Comparison of ENCODE assay signal across 1 cellular context in the genomic region with DNA sequence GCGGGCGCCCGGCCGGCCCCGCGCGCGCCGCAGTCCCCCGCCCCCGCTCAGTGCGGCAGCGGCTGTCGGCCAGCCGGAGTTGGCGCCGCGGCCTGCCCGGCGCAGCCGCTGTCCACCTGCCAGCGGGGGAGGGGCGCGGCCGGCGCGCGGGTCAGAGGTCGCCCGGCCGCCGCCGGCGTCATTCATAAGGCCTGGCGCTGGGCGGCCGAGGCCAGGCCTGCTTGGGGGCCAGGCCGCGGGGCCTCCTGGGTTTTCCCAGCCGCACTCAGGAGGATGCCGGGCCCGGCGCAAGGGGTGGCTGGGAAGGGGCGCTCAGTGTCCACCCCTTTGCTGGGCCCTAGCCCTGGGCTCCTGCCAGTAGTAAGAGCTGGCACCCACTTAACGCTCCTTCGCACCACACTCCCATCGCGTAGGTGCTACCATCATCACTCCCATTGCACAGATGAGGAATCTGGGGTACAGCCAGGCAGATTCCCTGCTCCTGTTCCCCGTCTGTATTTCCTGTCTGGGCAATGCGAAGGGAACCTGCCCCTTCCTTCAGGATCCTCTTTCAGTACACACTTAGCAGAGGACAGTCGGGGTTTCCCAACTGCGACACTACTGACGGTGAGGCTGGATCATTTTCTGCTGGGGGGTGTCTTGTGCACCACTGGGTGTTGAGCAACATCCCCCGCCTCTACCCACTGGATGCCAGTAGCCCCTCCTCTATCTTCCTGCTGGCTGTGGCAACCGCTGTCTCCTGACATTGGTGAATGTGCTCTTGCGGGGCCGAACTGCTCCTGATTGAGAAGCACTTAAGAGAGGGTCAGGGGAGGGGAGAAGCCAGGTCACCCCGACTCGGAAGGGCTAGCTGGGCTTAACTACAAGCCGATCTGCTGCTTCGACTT.
TF ChIP-seq lines count a peak whose summit lies in the region.

No MANE protein-coding gene starts in this region.

TF ChIP-seq in endothelial cell of umbilical vein, 7 proteins besides CTCF, POLR2A, EP300 and RAD21:
- TF ChIP-seq JUN (IDR thresholded peaks at IDR 0.05; ENCODE audit: borderline replicate concordance, insufficient read depth, insufficient read length, low read depth) (no peak), POLR2AphosphoS5 (IDR thresholded peaks at IDR 0.05; ENCODE audit: insufficient read depth, low read depth, low read length) (peak; percentile 81)
TF ChIP-seq in endothelial cell of umbilical vein: peak in this region for 1.
